8 cellular contexts compared by ENCODE assay signal in the genomic region with DNA sequence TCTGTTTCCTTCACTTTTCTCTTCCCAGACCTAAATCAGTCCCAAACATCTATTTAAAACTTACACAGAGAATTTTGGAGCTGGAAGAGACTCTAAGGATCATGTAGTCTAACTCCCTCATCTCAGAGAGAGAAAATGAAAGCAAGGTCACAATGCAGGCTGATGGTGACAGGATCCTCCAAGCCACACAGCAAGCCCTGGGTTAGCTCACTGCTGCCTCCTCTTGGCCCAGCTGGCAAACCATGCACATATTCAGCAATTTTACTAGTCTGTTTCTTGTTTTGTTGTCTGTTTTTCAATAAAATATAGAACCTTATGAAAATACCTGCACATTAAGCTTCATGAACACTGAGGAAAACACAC. TPM values are rescaled to one million over a fixed set of nuclear protein-coding genes. Genes with fewer than 3 reads are reported as not detected.
DNase-seq lines count a peak whose midpoint lies in the region; ATAC-seq and TF ChIP-seq lines count a peak whose summit lies in the region.

No MANE protein-coding gene starts in this region.

- H3K4me3 ChIP-seq in heart left ventricle, result peak overlapping the region in 5 of 12 donors; percentile 12 to 36 (median 24)

- H3K4me1 ChIP-seq in heart left ventricle, result peaks cover 0 to 17% (median 0%) of the 10 kb centered on the region in 12 donors

- no peak for TF ChIP-seq POLR2A in heart left ventricle (IDR thresholded peaks at IDR 0.05)

- ATAC-seq in GM18502 (IDR thresholded peaks at IDR 0.05; ENCODE audit: poor library complexity, unreplicated experiment) (peak; percentile 83), HG02610 (IDR thresholded peaks at IDR 0.05; ENCODE audit: unreplicated experiment) (peak; percentile 72), heart left ventricle (peak in 2 of 4 donors; percentile 63 to 64)

- peak overlapping the region in 1 of 12 donors; percentile 77 for H3K27ac ChIP-seq in heart left ventricle

- no peaks in the 10 kb centered on the region for H3K36me3 ChIP-seq in heart left ventricle

- TF ChIP-seq CTCF in heart left ventricle (IDR thresholded peaks at IDR 0.05), result peak in 10 of 12 donors; percentile 11 to 71 (median 39)

- H3K27me3 ChIP-seq in heart left ventricle, result peaks cover 0 to 8% (median 0%) of the 10 kb centered on the region in 9 donors

- intact Hi-C loops in heart left ventricle (cut with DNase I), result no loop called here

- no peaks in the 10 kb centered on the region for H3K9me3 ChIP-seq in heart left ventricle

- DNase-seq in NOMO-1 (lab: John Stamatoyannopoulos, UW; ENCODE audit: unreplicated experiment in 2 of 2) (peak; percentile 34 to 75), activated T-cell treated with anti-CD3 and anti-CD28 coated beads for 24 hours (ENCODE audit: low read depth) (peak; percentile 77), heart left ventricle (peak in 4 of 5 donors; percentile 30 to 77 (median 37)), retina (no peak), NCI-H1436 treated with DMSO at 0.1 percent for 48 hours (lab: John Stamatoyannopoulos, UW) (no peak)
- DNase-seq in stimulated activated CD4-positive, alpha-beta T cell treated with anti-CD3 and anti-CD28 coated beads, Interleukin-4, amount 100 ng/mL, for 1 hour, result peak; percentile 85

RNA-seq across cellular contexts. Expression of a gene that starts 27.7 kb away (rescaled TPM):
- 1 to 10 TPM in 1 of 9 donors, under 1 TPM in 4, not detected in 4; 0.06 to 2.5 (median 0.37) TPM for total RNA-seq in heart left ventricle
- polyA plus RNA-seq in heart left ventricle, result under 1 TPM in 1 of 2 donors, not detected in 1; 0.18 TPM

RNA-seq across cellular contexts. Expression of a gene that starts 29.2 kb away (rescaled TPM):
- total RNA-seq in heart left ventricle, result 10 to 100 TPM in 1 of 9 donors, 1 to 10 TPM in 1, under 1 TPM in 3, not detected in 4; 0.27 to 28.0 (median 0.96) TPM
- polyA plus RNA-seq in heart left ventricle, result under 1 TPM; 0.21 to 0.23 TPM

RNA-seq across cellular contexts. Expression of a gene that starts 56.7 kb away (rescaled TPM):
- 10 to 100 TPM in 1 of 9 donors, 1 to 10 TPM in 3, under 1 TPM in 5; 0.49 to 31.6 (median 0.71) TPM for total RNA-seq in heart left ventricle
- 1 to 10 TPM in 1 of 2 donors, under 1 TPM in 1; 0.53 to 2.4 TPM for polyA plus RNA-seq in heart left ventricle

Comparison
In these comparisons a context has a peak if more than half of its experiments do, and no peak if none do; other contexts are left out.
1. DNase-seq: peak in NOMO-1 (2 of 2), activated T-cell treated with anti-CD3 and anti-CD28 coated beads for 24 hours (single experiment), heart left ventricle (4 of 5) and stimulated activated CD4-positive, alpha-beta T cell treated with anti-CD3 and anti-CD28 coated beads, Interleukin-4, amount 100 ng/mL, for 1 hour (single experiment); none in retina (single experiment) and NCI-H1436 treated with DMSO at 0.1 percent for 48 hours (single experiment).